ENCODE assay signal across 21 cellular contexts in the genomic region with DNA sequence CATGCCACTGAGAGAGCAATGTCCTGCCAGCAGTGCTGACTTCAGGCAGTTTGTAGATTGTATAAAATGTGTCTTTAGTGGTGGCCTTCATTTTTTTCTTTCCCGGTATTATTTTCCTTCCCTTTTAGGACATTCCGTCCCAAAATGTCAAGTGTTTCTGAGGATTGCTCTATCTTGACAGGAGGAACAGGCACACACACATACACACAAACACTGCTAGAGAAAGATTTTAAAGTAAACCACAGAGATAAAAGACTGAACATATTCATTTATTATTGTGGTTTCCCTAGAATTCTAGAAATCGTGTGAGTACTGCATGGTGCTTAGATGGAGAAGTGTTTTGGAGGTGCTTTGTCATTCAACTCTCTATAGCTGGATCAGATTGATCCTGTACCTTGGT.
A peak's percentile ranks its signal among the peaks of the same experiment; 100 is the strongest.
DNase-seq lines count a peak whose midpoint lies in the region; ATAC-seq, FAIRE-seq and TF ChIP-seq lines count a peak whose summit lies in the region.
"Had no signal": no experiment of that assay in that cellular context is flagged by ENCODE, and none has a peak within 500 bp of the region (broad histone marks: within the 10 kb centered on the region; RNA-seq: fewer than 3 reads in every experiment).

No MANE protein-coding gene starts in this region.

- FAIRE-seq in GM12878 (lab: Jason Lieb, UNC) = peak; percentile 27
- FAIRE-seq: A549, GM19239, HTR-8/SVneo, K562 had no signal

- H3K27me3 ChIP-seq in GM12878 (replicated peaks in 1 of 2; ENCODE audit: control insufficient read depth in 2 of 2, insufficient read depth in 2 of 2, low read length in 1 of 2) (no peaks in the 10 kb centered on the region; a peak in 1 of 4 replicates), mesenchymal stem cell (ENCODE audit: control insufficient read depth in 1 of 2, insufficient read depth in 1 of 2, low read length in 2 of 2) (no peaks in the 10 kb centered on the region)
- H3K27me3 ChIP-seq: BLaER1 had no signal

- H2BK15ac ChIP-seq in mesenchymal stem cell (ENCODE audit: low read depth, poor library complexity, severe bottlenecking) = no peak overlapping the region

- H3K79me2 ChIP-seq in GM12878 (ENCODE audit: control insufficient read depth, insufficient read depth, low read length) = no peaks in the 10 kb centered on the region

- no peaks in the 10 kb centered on the region for H3K79me1 ChIP-seq in mesenchymal stem cell (replicated peaks; ENCODE audit: low read length, poor library complexity, severe bottlenecking)

- H3K18ac ChIP-seq in mesenchymal stem cell (ENCODE audit: low read depth in 1 of 2, low read length in 2 of 2) = no peak overlapping the region

- no peaks in the 10 kb centered on the region for H4K20me1 ChIP-seq in GM12878 (ENCODE audit: control insufficient read depth, insufficient read depth)
- H4K20me1 ChIP-seq: BLaER1 had no signal

- no peak for TF ChIP-seq POLR2A in GM12878 (IDR thresholded peaks at IDR 0.05; ENCODE audit: low read depth, low read length)

- no peaks in the 10 kb centered on the region for H3K36me3 Mint-ChIP-seq in activated naive CD4-positive, alpha-beta T cell treated with anti-CD3 and anti-CD28 coated beads, Interleukin-2, amount 50 U/mL, for 72 hours
- H3K36me3 Mint-ChIP-seq: CD14-positive monocyte; CD4-positive, alpha-beta memory T cell had no signal

- H3K27ac Mint-ChIP-seq in activated naive CD4-positive, alpha-beta T cell treated with anti-CD3 and anti-CD28 coated beads, Interleukin-2, amount 50 U/mL, for 72 hours = no peak overlapping the region
- H3K27ac Mint-ChIP-seq: CD14-positive monocyte; CD4-positive, alpha-beta memory T cell; GM23338 had no signal

- DNase-seq in OCI-M1 (lab: John Stamatoyannopoulos, UW) (peak; percentile 33), GM12878 (ENCODE audit: low read depth, low spot score) (no peak), mesenchymal stem cell (peak; percentile 12)
- DNase-seq in activated naive CD4-positive, alpha-beta T cell treated with anti-CD3 and anti-CD28 coated beads, Interleukin-2, amount 50 U/mL, for 72 hours (ENCODE audit: low spot score in 2 of 2) = no peak
- DNase-seq: CD4-positive, alpha-beta memory T cell; DMS79 treated with DMSO at 0.1 percent for 48 hours; GF-D8; IMR-90; Karpas-422 had no signal

- H3K23ac ChIP-seq in mesenchymal stem cell (ENCODE audit: low read length in 2 of 2) = no peak overlapping the region

- H3K4me2 ChIP-seq in GM12878 (ENCODE audit: control insufficient read depth, insufficient read depth) (no peak overlapping the region), mesenchymal stem cell (ENCODE audit: low read length, poor library complexity, severe bottlenecking) (no peak overlapping the region)
- H3K4me2 ChIP-seq: A549, BLaER1, GM23338 had no signal

- no peaks in the 10 kb centered on the region for H3K9me3 Mint-ChIP-seq in activated naive CD4-positive, alpha-beta T cell treated with anti-CD3 and anti-CD28 coated beads, Interleukin-2, amount 50 U/mL, for 72 hours
- H3K9me3 Mint-ChIP-seq: CD4-positive, alpha-beta memory T cell; GM23338 had no signal

- H3K14ac ChIP-seq in mesenchymal stem cell (ENCODE audit: low read length in 2 of 2) = no peak overlapping the region

- WGBS in GM12878 (ENCODE audit: insufficient coverage, insufficient replicate concordance, low lambda C conversion rate, missing lambda C conversion rate) = 36% methylated on average over 3 of the region's 3 CpGs
- WGBS in mesenchymal stem cell = 45% methylated on average over 2 of the region's 3 CpGs

- H3K4ac ChIP-seq in mesenchymal stem cell (ENCODE audit: low read depth in 1 of 2, low read length in 2 of 2) = no peak overlapping the region

- intact Hi-C loops in GM12878 (cut with micrococcal nuclease; ENCODE audit: unreplicated experiment) = no loop called here

- peak; percentile 23 for ATAC-seq in HG02610 (IDR thresholded peaks at IDR 0.05; ENCODE audit: unreplicated experiment)
- no peak for ATAC-seq in GM12878
- ATAC-seq in GM19328 (IDR thresholded peaks at IDR 0.05; ENCODE audit: unreplicated experiment) = no peak
- ATAC-seq in GM18909 (IDR thresholded peaks at IDR 0.05; ENCODE audit: poor library complexity, unreplicated experiment) = no peak
- no peak for ATAC-seq in activated naive CD4-positive, alpha-beta T cell treated with anti-CD3 and anti-CD28 coated beads, Interleukin-2, amount 50 U/mL, for 72 hours
- ATAC-seq: A549, GM23338, K562 had no signal

- RAD21 ChIA-PET in GM12878 (lab: Charles Lee; ENCODE audit: unreplicated experiment) = no interaction called here

- H3K4me3 ChIP-seq in GM12878 (no peak overlapping the region), mesenchymal stem cell (ENCODE audit: insufficient read depth in 1 of 2, low read depth in 1 of 2, low read length in 2 of 2) (no peak overlapping the region)
- H3K4me3 ChIP-seq: A549, BLaER1, GM23338, HAP-1, K562 had no signal

- no peak overlapping the region for H4K8ac ChIP-seq in mesenchymal stem cell (ENCODE audit: low read length)

- no peak for TF ChIP-seq CTCF in GM12878 (IDR thresholded peaks at IDR 0.05 in 2 of 3, conservative IDR thresholded peaks at IDR 0.05 in 1 of 3; ENCODE audit: control insufficient read depth in 2 of 3, extremely low read depth in 1 of 3, insufficient read depth in 1 of 3, low read depth in 3 of 3, low read length in 3 of 3)

- no peak overlapping the region for H3K27ac ChIP-seq in GM12878 (ENCODE audit: control insufficient read depth, insufficient read depth)
- H3K27ac ChIP-seq in mesenchymal stem cell (ENCODE audit: low read length, poor library complexity, severe bottlenecking) = no peak overlapping the region
- H3K27ac ChIP-seq: 22Rv1, A549, BLaER1 had no signal

- no peaks in the 10 kb centered on the region for H3K36me3 ChIP-seq in GM12878 (ENCODE audit: control insufficient read depth in 2 of 2, insufficient read depth in 2 of 2, low read length in 1 of 2)
- no peaks in the 10 kb centered on the region for H3K36me3 ChIP-seq in mesenchymal stem cell (ENCODE audit: control insufficient read depth in 1 of 2, insufficient read depth in 2 of 2, low read depth in 1 of 2, low read length in 2 of 2)
- H3K36me3 ChIP-seq: BLaER1, HAP-1 had no signal

- no peak overlapping the region for H2AFZ ChIP-seq in GM12878 (ENCODE audit: control insufficient read depth, low read depth, low read length)
- H2AFZ ChIP-seq in mesenchymal stem cell (ENCODE audit: low read depth, low read length) = no peak overlapping the region
- H2AFZ ChIP-seq: GM23338 had no signal

- no peak overlapping the region for H2AK5ac ChIP-seq in mesenchymal stem cell (ENCODE audit: low read length, severe bottlenecking)

- CTCF ChIA-PET in GM12878 (lab: Yijun Ruan, JAX) = interaction anchor here (0.6 to 1.0 kb wide), 3 partner anchors 13 to 23 kb away, joined by 3 to 4 read pairs (median 3); no protein-coding TSS in a partner anchor

- H3K9me3 ChIP-seq in GM12878 (replicated peaks; ENCODE audit: control insufficient read depth, insufficient read depth, low read length) (no peaks in the 10 kb centered on the region), mesenchymal stem cell (ENCODE audit: control insufficient read depth, low read length) (no peaks in the 10 kb centered on the region)
- H3K9me3 ChIP-seq: A549, BLaER1, HAP-1 had no signal

- no peak overlapping the region for H2BK12ac ChIP-seq in mesenchymal stem cell (ENCODE audit: low read length in 2 of 2)

- H2BK5ac ChIP-seq in mesenchymal stem cell (ENCODE audit: low read depth, low read length, poor library complexity, severe bottlenecking) = no peak overlapping the region

- BruUV-seq in GM12878 (replicated peaks; lab: Mats Ljungman, UMichigan) = no TSS peak

- TF ChIP-seq EP300 in GM12878 (IDR thresholded peaks at IDR 0.05; ENCODE audit: borderline replicate concordance in 1 of 2, control insufficient read depth in 1 of 2, low read depth in 2 of 2, low read length in 2 of 2) = no peak

- peaks cover 9% of the 10 kb centered on the region for H3K4me1 ChIP-seq in GM12878 (ENCODE audit: control insufficient read depth, insufficient read depth, low read length)
- no peaks in the 10 kb centered on the region for H3K4me1 ChIP-seq in mesenchymal stem cell (ENCODE audit: control insufficient read depth, insufficient read depth, low read depth, low read length)
- H3K4me1 ChIP-seq: A549, BLaER1, HAP-1 had no signal

- H3K9ac ChIP-seq in GM12878 (ENCODE audit: control insufficient read depth, insufficient read depth, low read length) (no peak overlapping the region), mesenchymal stem cell (ENCODE audit: low read length) (no peak overlapping the region)
- H3K9ac ChIP-seq: BLaER1 had no signal

- POLR2A ChIA-PET in GM12878 (lab: Charles Lee) = no interaction called here

- TF ChIP-seq RAD21 in GM12878 (IDR thresholded peaks at IDR 0.05; ENCODE audit: insufficient read depth, low read depth, low read length) = no peak

- SMC1A ChIA-PET in GM12878 (lab: Charles Lee; ENCODE audit: uncharacterized antibody, unreplicated experiment) = interaction anchor here (0.9 kb wide), 1 partner anchor 10 kb away, joined by 4 read pairs; no protein-coding TSS in a partner anchor

- no peak overlapping the region for H2BK120ac ChIP-seq in mesenchymal stem cell (ENCODE audit: low read depth, low read length)

- in situ Hi-C loops in GM12878 (cut with MboI) = no loop called here

- H4K91ac ChIP-seq in mesenchymal stem cell (ENCODE audit: low read length) = no peak overlapping the region

TF ChIP-seq in GM12878, 131 proteins besides CTCF, POLR2A, EP300 and RAD21:
- peak; percentile 23; the same call in 1 of the 2 replicates for TF ChIP-seq RUNX3 (IDR thresholded peaks at IDR 0.05; ENCODE audit: low read length)
- TF ChIP-seq, protein P1, sequence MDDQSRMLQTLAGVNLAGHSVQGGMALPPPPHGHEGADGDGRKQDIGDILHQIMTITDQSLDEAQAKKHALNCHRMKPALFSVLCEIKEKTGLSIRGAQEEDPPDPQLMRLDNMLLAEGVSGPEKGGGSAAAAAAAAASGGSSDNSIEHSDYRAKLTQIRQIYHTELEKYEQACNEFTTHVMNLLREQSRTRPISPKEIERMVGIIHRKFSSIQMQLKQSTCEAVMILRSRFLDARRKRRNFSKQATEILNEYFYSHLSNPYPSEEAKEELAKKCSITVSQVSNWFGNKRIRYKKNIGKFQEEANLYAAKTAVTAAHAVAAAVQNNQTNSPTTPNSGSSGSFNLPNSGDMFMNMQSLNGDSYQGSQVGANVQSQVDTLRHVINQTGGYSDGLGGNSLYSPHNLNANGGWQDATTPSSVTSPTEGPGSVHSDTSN (IDR thresholded peaks at IDR 0.05; ENCODE audit: insufficient replicate concordance, low read depth, low read length) = no peak
TF ChIP-seq in GM12878: peak in this region for 1.

Comparison
In these comparisons a context has a peak if more than half of its experiments do, and no peak if none do; other contexts are left out.
1. DNase-seq: peak in OCI-M1 (single experiment) and mesenchymal stem cell (single experiment); none in GM12878 (single experiment) and activated naive CD4-positive, alpha-beta T cell treated with anti-CD3 and anti-CD28 coated beads, Interleukin-2, amount 50 U/mL, for 72 hours (0 of 2).